ENCODE assay signal across 19 cellular contexts in the genomic region with DNA sequence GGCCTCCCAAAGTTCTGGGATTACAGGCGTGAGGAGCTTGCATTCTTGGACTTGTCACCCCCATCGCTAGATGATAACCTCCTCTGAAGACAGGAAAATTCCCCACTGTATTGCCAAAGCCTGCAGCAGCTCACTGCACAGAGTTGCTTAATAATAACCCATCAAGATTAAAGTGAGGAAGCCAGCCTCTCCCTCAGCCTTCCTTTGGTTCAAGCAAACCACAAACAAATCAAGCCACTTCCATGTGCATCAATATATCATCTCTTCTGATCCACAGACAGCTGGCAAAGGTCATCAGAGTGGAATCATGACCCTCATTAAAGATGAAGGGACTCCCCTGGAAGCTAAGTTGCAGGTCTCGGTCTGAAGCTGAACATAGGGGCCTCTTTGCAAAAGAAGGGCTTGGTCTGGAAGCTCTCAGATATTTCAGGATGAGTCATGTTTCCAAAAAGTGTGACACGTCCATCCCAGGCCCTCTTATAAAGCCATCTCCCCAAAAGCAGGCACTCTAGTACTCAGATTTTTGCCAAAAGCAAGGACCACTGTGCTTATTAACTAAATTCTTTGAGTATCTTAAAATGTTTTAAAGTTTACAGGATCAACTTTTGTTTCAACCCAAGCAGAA. TPM values are rescaled to one million over a fixed set of nuclear protein-coding genes. Genes with fewer than 3 reads are reported as not detected.
DNase-seq lines count a peak whose midpoint lies in the region; ATAC-seq and TF ChIP-seq lines count a peak whose summit lies in the region.
"Had no signal": no experiment of that assay in that cellular context is flagged by ENCODE, and none has a peak within 500 bp of the region (broad histone marks: within the 10 kb centered on the region; RNA-seq: fewer than 3 reads in every experiment).

No MANE protein-coding gene starts in this region.

- H3K27me3 Mint-ChIP-seq in activated CD8-positive, alpha-beta memory T cell treated with anti-CD3 and anti-CD28 coated beads, Interleukin-2, amount 10 ng/mL, durations not matched to agents 7 days and 5 days: peaks cover 23% of the 10 kb centered on the region

- H3K9me3 Mint-ChIP-seq in activated CD8-positive, alpha-beta memory T cell treated with anti-CD3 and anti-CD28 coated beads, Interleukin-2, amount 10 ng/mL, durations not matched to agents 7 days and 5 days (ENCODE audit: low read depth): no peaks in the 10 kb centered on the region
- H3K9me3 Mint-ChIP-seq: CD8-positive, alpha-beta memory T cell; stimulated activated effector memory CD8-positive, alpha-beta T cell treated with anti-CD3 and anti-CD28 coated beads, Interleukin-12 subunit alpha, Interleukin-12 subunit beta, amount 100 ng/mL, for 72 hours had no signal

- no peaks in the 10 kb centered on the region for H3K36me3 ChIP-seq in left ventricle myocardium inferior
- peaks cover 0 to 6% of the 10 kb centered on the region in 2 donors for H3K36me3 ChIP-seq in ascending aorta
- H3K36me3 ChIP-seq in mesodermal cell (ENCODE audit: control insufficient read depth, insufficient read depth, low read length): no peaks in the 10 kb centered on the region
- H3K36me3 ChIP-seq: colonic mucosa, transverse colon had no signal

- CTCF ChIA-PET in activated CD8-positive, alpha-beta memory T cell treated with anti-CD3 and anti-CD28 coated beads, Interleukin-2, amount 10 ng/mL, durations not matched to agents 7 days and 5 days (lab: Charles Lee): no interaction called here

- no peaks in the 10 kb centered on the region for H3K36me3 Mint-ChIP-seq in activated CD8-positive, alpha-beta memory T cell treated with anti-CD3 and anti-CD28 coated beads, Interleukin-2, amount 10 ng/mL, durations not matched to agents 7 days and 5 days
- H3K36me3 Mint-ChIP-seq: CD8-positive, alpha-beta memory T cell; stimulated activated effector memory CD8-positive, alpha-beta T cell treated with anti-CD3 and anti-CD28 coated beads, Interleukin-12 subunit alpha, Interleukin-12 subunit beta, amount 100 ng/mL, for 72 hours had no signal

- H3K9me3 ChIP-seq in left ventricle myocardium inferior (replicated peaks) (no peaks in the 10 kb centered on the region), ascending aorta (no peaks in the 10 kb centered on the region), mesodermal cell (ENCODE audit: control insufficient read depth, low read length) (no peaks in the 10 kb centered on the region)
- H3K9me3 ChIP-seq: colonic mucosa, transverse colon had no signal

- peak overlapping the region; percentile 99 for H3K27ac ChIP-seq in left ventricle myocardium inferior (replicated peaks)
- H3K27ac ChIP-seq in ascending aorta: peak overlapping the region; percentile 16 to 97
- H3K27ac ChIP-seq in mesodermal cell (ENCODE audit: low read depth, low read length, severe bottlenecking): peak overlapping the region; percentile 73
- H3K27ac ChIP-seq: colonic mucosa had no signal

- ATAC-seq in left ventricle myocardium superior (no peak), GM19467 (IDR thresholded peaks at IDR 0.05; ENCODE audit: unreplicated experiment) (no peak)
- ATAC-seq in activated CD8-positive, alpha-beta memory T cell treated with anti-CD3 and anti-CD28 coated beads, Interleukin-2, amount 10 ng/mL, durations not matched to agents 7 days and 5 days: no peak
- ATAC-seq: stimulated activated effector memory CD8-positive, alpha-beta T cell treated with anti-CD3 and anti-CD28 coated beads, Interleukin-12 subunit alpha, Interleukin-12 subunit beta, amount 100 ng/mL, for 72 hours; T-helper 17 cell had no signal

- 79 to 85% methylated on average over 4 of the region's 4 CpGs for WGBS in mesodermal cell (ENCODE audit: insufficient coverage in 2 of 2), 2 experiments

- DNase-seq in left ventricle myocardium inferior (no peak), left ventricle myocardium superior (no peak), ascending aorta (ENCODE audit: low spot score in 2 of 2) (no peak), superior temporal gyrus (ENCODE audit: extremely low spot score) (no peak), HT-29 (ENCODE audit: low spot score) (no peak)
- DNase-seq in activated CD8-positive, alpha-beta memory T cell treated with anti-CD3 and anti-CD28 coated beads, Interleukin-2, amount 10 ng/mL, durations not matched to agents 7 days and 5 days: no peak
- DNase-seq: ACHN; activated effector memory CD4-positive, alpha-beta T cell treated with anti-CD3 and anti-CD28 coated beads, Interleukin-2, amount 50 U/mL, for 16 hours; aorta; CD8-positive, alpha-beta memory T cell; colonic mucosa; NCI-H2171 treated with DMSO at 0.1 percent for 48 hours; nucleus accumbens; SHP77; T-helper 17 cell; transverse colon had no signal

- H3K4me1 ChIP-seq in left ventricle myocardium inferior (peaks cover 100% of the 10 kb centered on the region), ascending aorta (peaks cover 6 to 47% of the 10 kb centered on the region in 2 donors), mesodermal cell (ENCODE audit: control insufficient read depth, insufficient read depth, low read length, poor library complexity, severe bottlenecking) (peaks cover 42% of the 10 kb centered on the region)
- H3K4me1 ChIP-seq: colonic mucosa had no signal

- H3K4me3 Mint-ChIP-seq in activated CD8-positive, alpha-beta memory T cell treated with anti-CD3 and anti-CD28 coated beads, Interleukin-2, amount 10 ng/mL, durations not matched to agents 7 days and 5 days: no peak overlapping the region
- H3K4me3 Mint-ChIP-seq: CD8-positive, alpha-beta memory T cell; stimulated activated effector memory CD8-positive, alpha-beta T cell treated with anti-CD3 and anti-CD28 coated beads, Interleukin-12 subunit alpha, Interleukin-12 subunit beta, amount 100 ng/mL, for 72 hours; T-helper 17 cell had no signal

- no peak for TF ChIP-seq CTCF in left ventricle myocardium inferior (IDR thresholded peaks at IDR 0.05; ENCODE audit: borderline replicate concordance)
- TF ChIP-seq CTCF in ascending aorta (IDR thresholded peaks at IDR 0.05): no peak

- no peaks in the 10 kb centered on the region for H3K27me3 ChIP-seq in left ventricle myocardium inferior (ENCODE audit: low read depth)
- H3K27me3 ChIP-seq in ascending aorta: no peaks in the 10 kb centered on the region
- H3K27me3 ChIP-seq: colonic mucosa, transverse colon had no signal

- intact Hi-C loops in left ventricle myocardium inferior (cut with micrococcal nuclease): no loop called here
- intact Hi-C loops in left ventricle myocardium superior (cut with micrococcal nuclease): no loop called here
- intact Hi-C loops in ascending aorta (cut with DNase I): loop anchor here (5.0 kb wide), 1 partner anchor 1483 kb away; the partner anchor contains the start of gene HAPSTR1

- H3K27ac Mint-ChIP-seq in activated CD8-positive, alpha-beta memory T cell treated with anti-CD3 and anti-CD28 coated beads, Interleukin-2, amount 10 ng/mL, durations not matched to agents 7 days and 5 days: no peak overlapping the region
- H3K27ac Mint-ChIP-seq: CD8-positive, alpha-beta memory T cell; stimulated activated effector memory CD8-positive, alpha-beta T cell treated with anti-CD3 and anti-CD28 coated beads, Interleukin-12 subunit alpha, Interleukin-12 subunit beta, amount 100 ng/mL, for 72 hours; T-helper 17 cell had no signal

- peak overlapping the region; percentile 100 for H3K4me3 ChIP-seq in left ventricle myocardium inferior
- no peak overlapping the region for H3K4me3 ChIP-seq in ascending aorta
- no peak overlapping the region for H3K4me3 ChIP-seq in mesodermal cell (ENCODE audit: extremely low read depth, insufficient read depth, low read length, poor library complexity, severe bottlenecking)
- H3K4me3 ChIP-seq: colonic mucosa, transverse colon had no signal

- no peaks in the 10 kb centered on the region for H3K4me1 Mint-ChIP-seq in activated CD8-positive, alpha-beta memory T cell treated with anti-CD3 and anti-CD28 coated beads, Interleukin-2, amount 10 ng/mL, durations not matched to agents 7 days and 5 days
- H3K4me1 Mint-ChIP-seq: CD8-positive, alpha-beta memory T cell; stimulated activated effector memory CD8-positive, alpha-beta T cell treated with anti-CD3 and anti-CD28 coated beads, Interleukin-12 subunit alpha, Interleukin-12 subunit beta, amount 100 ng/mL, for 72 hours; T-helper 17 cell had no signal

RNA-seq across cellular contexts. Expression of gene EMP2, which starts 4.8 kb away (rescaled TPM):
- total RNA-seq in left ventricle myocardium inferior (60.5 TPM), left ventricle myocardium superior (96.4 TPM), ascending aorta (49.2 TPM)
- polyA plus RNA-seq in mesodermal cell (2013, experiment 1 of 2): 34.1 TPM
- 37.5 TPM for polyA plus RNA-seq in mesodermal cell (2013, experiment 2 of 2)
- total RNA-seq in HT-29 (2014; rRNA removed; shearing (Covaris generic)): 38.0 and 41.7 TPM in 2 replicates
- total RNA-seq in activated CD8-positive, alpha-beta memory T cell treated with anti-CD3 and anti-CD28 coated beads, Interleukin-2, amount 10 ng/mL, durations not matched to agents 7 days and 5 days: not detected
- total RNA-seq: CD8-positive, alpha-beta memory T cell; T-helper 17 cell had no signal
- polyA plus RNA-seq: CD8-positive, alpha-beta memory T cell had no signal

Comparison
In these comparisons a context has a peak if more than half of its experiments do, and no peak if none do; other contexts are left out.
1. RNA of gene EMP2, which starts 4.8 kb away (total RNA-seq): 96.4 TPM in left ventricle myocardium superior (single experiment), 60.5 TPM in left ventricle myocardium inferior (single experiment), 49.2 TPM in ascending aorta (single experiment) and 38.0 to 41.7 TPM in HT-29; not detected in activated CD8-positive, alpha-beta memory T cell treated with anti-CD3 and anti-CD28 coated beads, Interleukin-2, amount 10 ng/mL, durations not matched to agents 7 days and 5 days; every median in the first group is over 10 times any median in the second.
2. Peak in every context shown above with its lines, with median percentiles within 50 percentile points of each other: H3K27ac ChIP-seq.